In genomic region chr1:47981664-47982350, GRCh38 we compare ENCODE assay signal across 35 cellular contexts. TPM values are rescaled to one million over a fixed set of nuclear protein-coding genes. Genes with fewer than 3 reads are reported as not detected.
"Had no signal": no experiment of that assay in that cellular context is flagged by ENCODE, and none has a peak within 500 bp of the region (broad histone marks: within the 10 kb centered on the region; RNA-seq: fewer than 3 reads in every experiment).

No MANE protein-coding gene starts in this region.

- H3K27ac ChIP-seq: adrenal gland, body of pancreas, brain microvascular endothelial cell, breast epithelium, VCaP had no signal

- H3K4me3 ChIP-seq: adrenal gland, body of pancreas, breast epithelium had no signal

- FAIRE-seq: astrocyte, TTC549 had no signal

- H3K27me3 ChIP-seq: adrenal gland, body of pancreas, breast epithelium had no signal

- H3K4me1 ChIP-seq: adrenal gland, breast epithelium had no signal

- H3K36me3 ChIP-seq: adrenal gland, brain microvascular endothelial cell, breast epithelium had no signal

- ATAC-seq: activated CD8-positive, alpha-beta T cell treated with anti-CD3 and anti-CD28 coated beads for 36 hours; activated naive CD4-positive, alpha-beta T cell treated with anti-CD3 and anti-CD28 coated beads, Interleukin-2, amount 50 U/mL, for 72 hours; activated T-cell treated with anti-CD3 and anti-CD28 coated beads, Interleukin-2, amount 50 U/mL, for 4 hours; activated T-cell treated with anti-CD3 and anti-CD28 coated beads, Interleukin-2, amount 50 U/mL, for 72 hours; activated T-helper 17 cell treated with anti-CD3 and anti-CD28 coated beads, Interleukin-2, amount 50 U/mL, for 72 hours; body of pancreas had no signal

- H3K9me3 ChIP-seq: adrenal gland, body of pancreas, breast epithelium had no signal

- DNase-seq: activated B cell treated with CpG ODN at 0.5 μM for 24 hours; activated CD4-positive, alpha-beta memory T cell treated with anti-CD3 and anti-CD28 coated beads for 36 hours; activated CD4-positive, alpha-beta T cell treated with anti-CD3 and anti-CD28 coated beads for 4 hours; activated CD4-positive, alpha-beta T cell treated with anti-CD3 and anti-CD28 coated beads, Interleukin-2, amount 10 ng/mL, durations not matched to agents 24 days and 14 days; activated CD4-positive, alpha-beta T cell treated with anti-CD3 and anti-CD28 coated beads, Interleukin-2, amount 50 U/mL, for 1 hour; activated CD4-positive, alpha-beta T cell treated with anti-CD3 and anti-CD28 coated beads, Interleukin-2, amount 50 U/mL, for 4 hours; activated CD4-positive, CD25-positive, alpha-beta regulatory T cell treated with anti-CD3 and anti-CD28 coated beads, Interleukin-2, amount 50 U/mL, for 72 hours; activated CD8-positive, alpha-beta memory T cell treated with anti-CD3 and anti-CD28 coated beads, Interleukin-2, amount 50 U/mL, for 4 hours; activated CD8-positive, alpha-beta T cell treated with anti-CD3 and anti-CD28 coated beads for 36 hours; activated effector memory CD4-positive, alpha-beta T cell treated with anti-CD3 and anti-CD28 coated beads, Interleukin-2, amount 50 U/mL, for 16 hours; activated gamma-delta T cell treated with Interleukin-2 at 50 U/mL for 16 hours; activated naive CD4-positive, alpha-beta T cell; activated naive CD4-positive, alpha-beta T cell treated with anti-CD3 and anti-CD28 coated beads for 36 hours; activated naive CD4-positive, alpha-beta T cell treated with anti-CD3 and anti-CD28 coated beads, Interleukin-2, amount 50 U/mL, for 16 hours; activated naive CD8-positive, alpha-beta T cell treated with anti-CD3 and anti-CD28 coated beads for 36 hours; activated T-cell treated with anti-CD3 and anti-CD28 coated beads for 4 hours; activated T-cell treated with anti-CD3 and anti-CD28 coated beads, Interleukin-2, amount 50 U/mL, for 1 hour; activated T-cell treated with anti-CD3 and anti-CD28 coated beads, Interleukin-2, amount 50 U/mL, for 4 hours; activated T-cell treated with anti-CD3 and anti-CD28 coated beads, Interleukin-2, amount 50 U/mL, for 72 hours; amniotic stem cell; aorta; body of pancreas; brain microvascular endothelial cell; central memory CD4-positive, alpha-beta T cell; T-helper 2 cell; T-helper 9 cell had no signal

RNA-seq across cellular contexts. Expression of gene TRABD2B, which starts 15.4 kb away (rescaled TPM):
- total RNA-seq: activated B cell treated with CpG ODN at 0.5 μM for 24 hours; activated CD4-positive, alpha-beta memory T cell treated with anti-CD3 and anti-CD28 coated beads for 36 hours; activated CD4-positive, alpha-beta T cell treated with anti-CD3 and anti-CD28 coated beads, Interleukin-2, amount 10 ng/mL, durations not matched to agents 24 days and 14 days; activated CD8-positive, alpha-beta memory T cell treated with anti-CD3 and anti-CD28 coated beads for 36 hours; activated CD8-positive, alpha-beta T cell treated with anti-CD3 and anti-CD28 coated beads for 36 hours; activated naive CD4-positive, alpha-beta T cell treated with anti-CD3 and anti-CD28 coated beads for 36 hours; activated naive CD4-positive, alpha-beta T cell treated with anti-CD3 and anti-CD28 coated beads, Interleukin-2, amount 50 U/mL, for 72 hours; activated naive CD8-positive, alpha-beta T cell treated with anti-CD3 and anti-CD28 coated beads for 36 hours; activated T-cell treated with anti-CD3 and anti-CD28 coated beads, Interleukin-2, amount 50 U/mL, for 4 hours; activated T-cell treated with anti-CD3 and anti-CD28 coated beads, Interleukin-2, amount 50 U/mL, for 72 hours; activated T-helper 1 cell treated with anti-CD3 and anti-CD28 coated beads, Interleukin-12 subunit alpha, Interleukin-12 subunit beta, Interleukin-2, Interleukin-4 antibody, amounts not matched to agents 30 ng/mL and 10 ng/mL and 1 ng/mL, durations not matched to agents 14 hours and 24 hours and 36 hours; activated T-helper 17 cell treated with anti-CD3 and anti-CD28 coated beads, Interleukin-2, amount 50 U/mL, for 72 hours had no signal
